9 cellular contexts compared by ENCODE assay signal in the genomic region with DNA sequence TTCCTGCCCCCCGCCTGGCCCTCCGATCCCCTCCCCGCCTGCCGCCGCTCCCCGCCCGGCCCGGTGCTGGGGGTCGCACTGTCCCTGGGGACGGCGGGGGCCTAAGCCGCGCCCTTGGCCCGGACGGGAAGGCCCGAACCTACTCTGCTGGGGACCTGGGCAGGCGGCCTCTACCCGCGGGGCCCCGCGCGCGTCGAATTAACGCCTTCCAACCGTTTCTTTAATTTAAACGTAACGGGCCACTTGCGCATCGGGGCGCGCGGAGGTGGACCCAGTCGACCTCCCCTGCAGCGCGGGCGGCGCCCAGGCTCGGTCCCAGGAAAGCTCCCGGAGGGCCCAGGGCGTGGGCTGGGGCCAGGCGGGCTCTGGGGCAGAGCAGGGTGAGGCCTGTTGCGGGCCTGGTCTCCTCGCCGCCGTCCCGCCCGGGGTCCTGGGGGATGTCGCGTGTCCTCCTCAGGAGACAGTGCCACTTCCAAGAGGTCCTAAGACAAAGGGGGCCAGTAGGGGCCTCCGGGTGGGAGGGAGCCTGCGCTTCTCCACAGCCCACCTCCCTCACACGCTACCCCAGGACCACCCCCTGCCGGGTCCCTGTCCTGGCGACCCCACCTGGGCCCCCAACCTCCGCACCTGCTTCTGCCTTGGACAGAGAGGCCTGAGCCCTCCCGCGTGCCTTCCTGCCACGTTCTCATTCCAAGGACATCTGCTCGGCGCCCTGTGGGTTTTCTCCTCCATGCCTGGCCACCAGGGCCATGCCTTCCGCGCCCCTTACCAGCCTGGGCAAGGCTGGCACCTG. TPM values are rescaled to one million over a fixed set of nuclear protein-coding genes. Genes with fewer than 3 reads are reported as not detected.
DNase-seq lines count a peak whose midpoint lies in the region; ATAC-seq and TF ChIP-seq lines count a peak whose summit lies in the region.
"Had no signal": no experiment of that assay in that cellular context is flagged by ENCODE, and none has a peak within 500 bp of the region (broad histone marks: within the 10 kb centered on the region; RNA-seq: fewer than 3 reads in every experiment).

No MANE protein-coding gene starts in this region.

- intact Hi-C loops in CD4-positive, alpha-beta T cell (cut with DNase I, micrococcal nuclease), result no loop called here

- peaks cover 14% of the 10 kb centered on the region for H3K4me1 Mint-ChIP-seq in CD4-positive, alpha-beta T cell (ENCODE audit: low read depth)

- TF ChIP-seq POLR2A in erythroblast (IDR thresholded peaks at IDR 0.05; ENCODE audit: low read length), result no peak

- peak overlapping the region; percentile 66 for H3K4me3 Mint-ChIP-seq in CD4-positive, alpha-beta T cell

- H3K9me3 ChIP-seq in CD4-positive, alpha-beta T cell (ENCODE audit: control insufficient read depth, low read length), result no peaks in the 10 kb centered on the region
- no peaks in the 10 kb centered on the region for H3K9me3 ChIP-seq in parathyroid adenoma (ENCODE audit: control insufficient read depth, low read length)

- H3K36me3 ChIP-seq in parathyroid adenoma (ENCODE audit: control insufficient read depth, insufficient read depth, low read length), result no peaks in the 10 kb centered on the region

- H3K4me3 ChIP-seq in epithelial cell of proximal tubule (ENCODE audit: low read depth, low read length) (peak overlapping the region; percentile 47), parathyroid adenoma (ENCODE audit: low read depth, low read length) (peak overlapping the region; percentile 11)

- peaks cover 48% of the 10 kb centered on the region for H3K27me3 Mint-ChIP-seq in CD4-positive, alpha-beta T cell

- no peak overlapping the region for H3K27ac ChIP-seq in CD4-positive, alpha-beta T cell (ENCODE audit: low read depth, low read length)
- H3K27ac ChIP-seq in parathyroid adenoma, result no peak overlapping the region
- H3K27ac ChIP-seq: KMS-11 had no signal

- CTCF ChIA-PET in CD4-positive, alpha-beta T cell (lab: Charles Lee), result no interaction called here

- POLR2A ChIA-PET in CD4-positive, alpha-beta T cell (lab: Charles Lee), result no interaction called here

- peaks cover 44% of the 10 kb centered on the region for H3K27me3 ChIP-seq in CD4-positive, alpha-beta T cell (ENCODE audit: control insufficient read depth, insufficient read depth, low read length)
- no peaks in the 10 kb centered on the region for H3K27me3 ChIP-seq in parathyroid adenoma (ENCODE audit: control insufficient read depth, insufficient read depth, low read length)

- H3K36me3 Mint-ChIP-seq in CD4-positive, alpha-beta T cell (ENCODE audit: low read depth), result no peaks in the 10 kb centered on the region

- H3K9me3 Mint-ChIP-seq in CD4-positive, alpha-beta T cell, result peaks cover 3% of the 10 kb centered on the region

- no peak for ATAC-seq in CD4-positive, alpha-beta T cell (ENCODE audit: poor library complexity)
- ATAC-seq in HG02973 (IDR thresholded peaks at IDR 0.05; ENCODE audit: unreplicated experiment), result peak; percentile 10
- no peak for ATAC-seq in HG03196 (IDR thresholded peaks at IDR 0.05; ENCODE audit: unreplicated experiment)

- peak overlapping the region; percentile 100 for H2AFZ ChIP-seq in parathyroid adenoma

- no peaks in the 10 kb centered on the region for H3K4me1 ChIP-seq in parathyroid adenoma

- no peak overlapping the region for H3K9ac ChIP-seq in parathyroid adenoma
- H3K9ac ChIP-seq: KMS-11 had no signal

- no peak overlapping the region for H3K27ac Mint-ChIP-seq in CD4-positive, alpha-beta T cell

- TF ChIP-seq CTCF in CD4-positive, alpha-beta T cell (IDR thresholded peaks at IDR 0.05), result no peak
- TF ChIP-seq CTCF in epithelial cell of proximal tubule (conservative IDR thresholded peaks at IDR 0.05; ENCODE audit: low read depth, low read length) (no peak), parathyroid adenoma (IDR thresholded peaks at IDR 0.05) (no peak)

- no peaks in the 10 kb centered on the region for H3K79me2 ChIP-seq in parathyroid adenoma

- peak overlapping the region; percentile 58 for H3K4me2 ChIP-seq in parathyroid adenoma (ENCODE audit: low read length)
- H3K4me2 ChIP-seq: KMS-11 had no signal

- no peak for DNase-seq in CD4-positive, alpha-beta T cell
- DNase-seq in epithelial cell of proximal tubule (ENCODE audit: low read depth) (no peak), erythroblast (lab: John Stamatoyannopoulos, UW) (no peak), NCI-H1436 treated with DMSO at 0.1 percent for 48 hours (lab: John Stamatoyannopoulos, UW) (no peak), SIG-M5 treated with dmso at 0.1 percent for 504 hours (lab: John Stamatoyannopoulos, UW; ENCODE audit: unreplicated experiment) (no peak)

RNA-seq across cellular contexts. Expression of a gene that starts 0.7 kb away (rescaled TPM):
- under 1 TPM; 0.34 to 0.44 TPM for total RNA-seq in CD4-positive, alpha-beta T cell
- total RNA-seq in epithelial cell of proximal tubule, result 2.5 and 2.8 TPM in 2 replicates
